20 cellular contexts compared by ENCODE assay signal in genomic region chr1:117633936-117634335, GRCh38. TPM values are rescaled to one million over a fixed set of nuclear protein-coding genes. Genes with fewer than 3 reads are reported as not detected.
A peak's percentile ranks its signal among the peaks of the same experiment; 100 is the strongest.
DNase-seq lines count a peak whose midpoint lies in the region; ATAC-seq, FAIRE-seq and TF ChIP-seq lines count a peak whose summit lies in the region.
"Had no signal": no experiment of that assay in that cellular context is flagged by ENCODE, and none has a peak within 500 bp of the region (broad histone marks: within the 10 kb centered on the region; RNA-seq: fewer than 3 reads in every experiment).

No MANE protein-coding gene starts in this region.

- BruUV-seq in Calu3 (replicated peaks; lab: Mats Ljungman, UMichigan), result no TSS peak

- H3K79me2 ChIP-seq in KMS-11 (ENCODE audit: insufficient read depth, low read depth), result no peaks in the 10 kb centered on the region

- peak; percentile 61 for FAIRE-seq in GM12892 (lab: Jason Lieb, UNC)
- FAIRE-seq: GM12891, HTR-8/SVneo had no signal

- peak overlapping the region; percentile 30; the same call in 1 of the 2 replicates for H3K9ac ChIP-seq in KMS-11

- ATAC-seq in naive B cell (ENCODE audit: low read depth in 2 of 2) (no peak), HG03469 (IDR thresholded peaks at IDR 0.05; ENCODE audit: unreplicated experiment) (no peak)
- ATAC-seq: GM23338, SK-N-SH treated with all-trans-retinoic acid at 6 μM for 48 hours had no signal

- H3K4me2 ChIP-seq in KMS-11, result peak overlapping the region; percentile 51; the same call in 1 of the 2 replicates
- H3K4me2 ChIP-seq: GM23338 had no signal

- intact Hi-C loops in activated T-helper 2 cell treated with anti-CD3 and anti-CD28 coated beads, Interferon-gamma antibody, Interleukin-2, Interleukin-4, amounts not matched to agents 10 μg/mL and 5 μg/mL and 100 μg/mL, durations not matched to agents 14 hours and 24 hours and 36 hours (cut with micrococcal nuclease), result no loop called here
- intact Hi-C loops in Calu3 (cut with micrococcal nuclease; ENCODE audit: unreplicated experiment), result no loop called here

- peaks cover 43% of the 10 kb centered on the region for H3K27me3 Mint-ChIP-seq in activated T-helper 2 cell treated with anti-CD3 and anti-CD28 coated beads, Interferon-gamma antibody, Interleukin-2, Interleukin-4, amounts not matched to agents 10 μg/mL and 5 μg/mL and 100 μg/mL, durations not matched to agents 14 hours and 24 hours and 36 hours (ENCODE audit: low read depth)
- no peaks in the 10 kb centered on the region for H3K27me3 Mint-ChIP-seq in naive B cell
- peaks cover 52% of the 10 kb centered on the region for H3K27me3 Mint-ChIP-seq in Calu3 (ENCODE audit: unreplicated experiment)

- H3K4me1 Mint-ChIP-seq in activated T-helper 2 cell treated with anti-CD3 and anti-CD28 coated beads, Interferon-gamma antibody, Interleukin-2, Interleukin-4, amounts not matched to agents 10 μg/mL and 5 μg/mL and 100 μg/mL, durations not matched to agents 14 hours and 24 hours and 36 hours (ENCODE audit: low read depth), result peaks cover 36% of the 10 kb centered on the region
- H3K4me1 Mint-ChIP-seq in naive B cell (peaks cover 76 to 97% (median 88%) of the 10 kb centered on the region in 3 donors), Calu3 (ENCODE audit: low read depth, unreplicated experiment) (no peaks in the 10 kb centered on the region)

- no peak overlapping the region for H3K4me3 Mint-ChIP-seq in activated T-helper 2 cell treated with anti-CD3 and anti-CD28 coated beads, Interferon-gamma antibody, Interleukin-2, Interleukin-4, amounts not matched to agents 10 μg/mL and 5 μg/mL and 100 μg/mL, durations not matched to agents 14 hours and 24 hours and 36 hours (ENCODE audit: low read depth)
- H3K4me3 Mint-ChIP-seq in naive B cell (no peak overlapping the region), Calu3 (ENCODE audit: low read depth, unreplicated experiment) (no peak overlapping the region)
- H3K4me3 Mint-ChIP-seq: CD4-positive, alpha-beta T cell; GM23338 had no signal

- peak overlapping the region; percentile 21 for H3K27ac Mint-ChIP-seq in activated T-helper 2 cell treated with anti-CD3 and anti-CD28 coated beads, Interferon-gamma antibody, Interleukin-2, Interleukin-4, amounts not matched to agents 10 μg/mL and 5 μg/mL and 100 μg/mL, durations not matched to agents 14 hours and 24 hours and 36 hours
- peak overlapping the region in 4 of 6 donors; percentile 11 to 76 (median 36) for H3K27ac Mint-ChIP-seq in naive B cell
- H3K27ac Mint-ChIP-seq in Calu3 (ENCODE audit: unreplicated experiment), result no peak overlapping the region
- H3K27ac Mint-ChIP-seq: CD4-positive, alpha-beta T cell; GM23338 had no signal

- no peaks in the 10 kb centered on the region for H4K20me1 ChIP-seq in KMS-11 (ENCODE audit: insufficient read depth)

- no peaks in the 10 kb centered on the region for H3K9me3 Mint-ChIP-seq in activated T-helper 2 cell treated with anti-CD3 and anti-CD28 coated beads, Interferon-gamma antibody, Interleukin-2, Interleukin-4, amounts not matched to agents 10 μg/mL and 5 μg/mL and 100 μg/mL, durations not matched to agents 14 hours and 24 hours and 36 hours
- H3K9me3 Mint-ChIP-seq in naive B cell (no peaks in the 10 kb centered on the region), Calu3 (ENCODE audit: low read depth, unreplicated experiment) (no peaks in the 10 kb centered on the region)
- H3K9me3 Mint-ChIP-seq: CD4-positive, alpha-beta T cell; GM23338 had no signal

- peak overlapping the region; percentile 74 for H3K27ac ChIP-seq in KMS-11

- TF ChIP-seq POLR2A in GM12892 (IDR thresholded peaks at IDR 0.05; ENCODE audit: low read depth, low read length), result no peak

- peaks cover 80% of the 10 kb centered on the region for H3K4me1 ChIP-seq in KMS-11 (ENCODE audit: low read depth, poor library complexity, severe bottlenecking)

- H3K4me3 ChIP-seq in KMS-11 (IDR thresholded peaks at IDR 0.05; ENCODE audit: insufficient read depth, low read depth, low read length), result no peak overlapping the region
- H3K4me3 ChIP-seq: GM23338 had no signal

- TF ChIP-seq CTCF in KMS-11 (conservative IDR thresholded peaks at IDR 0.05; ENCODE audit: low read depth, low read length), result no peak
- no peak for TF ChIP-seq CTCF in Calu3 (IDR thresholded peaks at IDR 0.05; ENCODE audit: unreplicated experiment)

- no peak overlapping the region for H2AFZ ChIP-seq in KMS-11 (ENCODE audit: low read depth)
- H2AFZ ChIP-seq: GM23338 had no signal

- DNase-seq in GM12892 (ENCODE audit: insufficient read length) (no peak), naive B cell (no peak), Calu3 (no peak), NCI-H1930 (lab: John Stamatoyannopoulos, UW) (no peak)
- DNase-seq in activated T-helper 2 cell treated with anti-CD3 and anti-CD28 coated beads, Interferon-gamma antibody, Interleukin-2, Interleukin-4, amounts not matched to agents 10 μg/mL and 5 μg/mL and 100 μg/mL, durations not matched to agents 14 hours and 24 hours and 36 hours (ENCODE audit: low spot score), result no peak
- DNase-seq: CD4-positive, alpha-beta T cell; COR-L47; DND-41; HCEC 1CT; IMR-90; Karpas-422; NCI-H1694 treated with DMSO at 0.1 percent for 48 hours; NCI-H446 treated with DMSO at 0.1 percent for 48 hours; NCI-H526 treated with DMSO at 0.1 percent for 48 hours had no signal

- CTCF ChIA-PET in Calu3 (lab: Charles Lee), result no interaction called here

- H3K36me3 ChIP-seq in KMS-11 (ENCODE audit: insufficient read depth), result no peaks in the 10 kb centered on the region

- peaks cover 4% of the 10 kb centered on the region for H3K36me3 Mint-ChIP-seq in activated T-helper 2 cell treated with anti-CD3 and anti-CD28 coated beads, Interferon-gamma antibody, Interleukin-2, Interleukin-4, amounts not matched to agents 10 μg/mL and 5 μg/mL and 100 μg/mL, durations not matched to agents 14 hours and 24 hours and 36 hours (ENCODE audit: low read depth)
- H3K36me3 Mint-ChIP-seq in naive B cell (peaks cover 7 to 16% of the 10 kb centered on the region in 2 donors), Calu3 (ENCODE audit: insufficient read depth, unreplicated experiment) (no peaks in the 10 kb centered on the region)

- H3K27me3 ChIP-seq in KMS-11 (ENCODE audit: insufficient read depth, low read depth), result no peaks in the 10 kb centered on the region

RNA-seq across cellular contexts. Expression of gene TENT5C, which starts 28.1 kb away (rescaled TPM):
- 1.3 TPM for polyA plus RNA-seq in GM12892 (2012; ENCODE audit: missing spikeins)
- total RNA-seq in activated T-helper 2 cell treated with anti-CD3 and anti-CD28 coated beads, Interferon-gamma antibody, Interleukin-2, Interleukin-4, amounts not matched to agents 10 μg/mL and 5 μg/mL and 100 μg/mL, durations not matched to agents 14 hours and 24 hours and 36 hours, result 11.2 and 11.6 TPM in 2 replicates
- 10 to 100 TPM; 55.9 to 92.4 (median 65.2) TPM for polyA plus RNA-seq in naive B cell (ENCODE audit: low read depth in 6 of 6)
- total RNA-seq in Calu3 (2022), result 0.28 and 0.44 TPM in 2 replicates
